ENCODE assay signal across 1 cellular context in genomic region chr6:11021714-11022113, GRCh38.
TF ChIP-seq lines count a peak whose summit lies in the region.

No MANE protein-coding gene starts in this region.

TF ChIP-seq in WTC11, 78 proteins besides CTCF, POLR2A, EP300 and RAD21 (continued from another document):
- no peak for TF ChIP-seq ZMAT4 (CRISPR knock-in tag; IDR thresholded peaks at IDR 0.05)
- no peak for TF ChIP-seq FOXJ3 (CRISPR knock-in tag; IDR thresholded peaks at IDR 0.05; ENCODE audit: borderline replicate concordance)
- no peak for TF ChIP-seq STAT6 (CRISPR knock-in tag; conservative IDR thresholded peaks at IDR 0.05; ENCODE audit: low read depth)
- no peak for TF ChIP-seq SP1 (CRISPR knock-in tag; conservative IDR thresholded peaks at IDR 0.05)
